Comparison of ENCODE assay signal across 21 cellular contexts in genomic region chr7:22190736-22191135, GRCh38.
A peak's percentile ranks its signal among the peaks of the same experiment; 100 is the strongest.
DNase-seq lines count a peak whose midpoint lies in the region; ATAC-seq and TF ChIP-seq lines count a peak whose summit lies in the region.
"Had no signal": no experiment of that assay in that cellular context is flagged by ENCODE, and none has a peak within 500 bp of the region (broad histone marks: within the 10 kb centered on the region; RNA-seq: fewer than 3 reads in every experiment).

No MANE protein-coding gene starts in this region.

- H3K36me3 ChIP-seq in parathyroid adenoma (ENCODE audit: control insufficient read depth, insufficient read depth, low read length) (no peaks in the 10 kb centered on the region), upper lobe of right lung (peaks cover 92% of the 10 kb centered on the region)

- H3K4me1 Mint-ChIP-seq in brain: peaks cover 68% of the 10 kb centered on the region

- peaks cover 9% of the 10 kb centered on the region for H3K4me1 ChIP-seq in parathyroid adenoma
- H3K4me1 ChIP-seq in upper lobe of right lung: peaks cover 10% of the 10 kb centered on the region
- H3K4me1 ChIP-seq: Caco-2 had no signal

- H3K36me3 Mint-ChIP-seq in brain: peaks cover 13% of the 10 kb centered on the region

- no peak overlapping the region for H2AFZ ChIP-seq in parathyroid adenoma

- no peak for TF ChIP-seq CTCF in brain (conservative IDR thresholded peaks at IDR 0.05)
- no peak for TF ChIP-seq CTCF in parathyroid adenoma (IDR thresholded peaks at IDR 0.05)
- no peak for TF ChIP-seq CTCF in upper lobe of right lung (IDR thresholded peaks at IDR 0.05)

- DNase-seq in DMS 273 treated with DMSO at 0.1 percent for 48 hours (lab: John Stamatoyannopoulos, UW): peak; percentile 99
- peak; percentile 89 for DNase-seq in NCI-H524 treated with DMSO at 0.1 percent for 48 hours (lab: John Stamatoyannopoulos, UW)
- DNase-seq in upper lobe of right lung: no peak
- no peak for DNase-seq in midbrain (lab: John Stamatoyannopoulos, UW)
- DNase-seq: BE2C; Caco-2; CD4-positive, alpha-beta T cell; DMS53; EL; NCI-H1105 treated with DMSO at 0.1 percent for 48 hours; NCI-H1930; NCI-H446 treated with DMSO at 0.1 percent for 48 hours; NCI-H774; SHP77 had no signal

- H3K4me3 ChIP-seq in parathyroid adenoma (ENCODE audit: low read depth, low read length) (peak overlapping the region; percentile 69), upper lobe of right lung (no peak overlapping the region)
- H3K4me3 ChIP-seq: GM12878, K562 had no signal

- H3K79me2 ChIP-seq in parathyroid adenoma: peaks cover 85% of the 10 kb centered on the region

- H3K4me3 Mint-ChIP-seq in brain: peak overlapping the region in 4 of 5 experiments; percentile 17 to 75 (median 61)
- H3K4me3 Mint-ChIP-seq: CD4-positive, alpha-beta T cell had no signal

- H3K27ac ChIP-seq in parathyroid adenoma: peak overlapping the region; percentile 94
- no peak overlapping the region for H3K27ac ChIP-seq in upper lobe of right lung

- intact Hi-C loops in upper lobe of right lung (cut with DNase I): no loop called here

- H3K9ac ChIP-seq in parathyroid adenoma: peak overlapping the region; percentile 64
- H3K9ac ChIP-seq: SK-N-SH had no signal

- ATAC-seq in HG02610 (IDR thresholded peaks at IDR 0.05; ENCODE audit: unreplicated experiment) (no peak), upper lobe of right lung (no peak), HG03565 (IDR thresholded peaks at IDR 0.05; ENCODE audit: unreplicated experiment) (no peak)
- ATAC-seq: GM12878, K562 had no signal

- H3K9me3 Mint-ChIP-seq in brain: no peaks in the 10 kb centered on the region
- H3K9me3 Mint-ChIP-seq: CD4-positive, alpha-beta T cell had no signal

- H3K9me3 ChIP-seq in parathyroid adenoma (ENCODE audit: control insufficient read depth, low read length) (no peaks in the 10 kb centered on the region), upper lobe of right lung (no peaks in the 10 kb centered on the region)
- H3K9me3 ChIP-seq: BE2C, Caco-2, SK-N-SH had no signal

- peak overlapping the region; percentile 72 for H3K4me2 ChIP-seq in parathyroid adenoma (ENCODE audit: low read length)
- H3K4me2 ChIP-seq: SK-N-SH had no signal

- H3K27me3 Mint-ChIP-seq in brain: peaks cover 3% of the 10 kb centered on the region
- H3K27me3 Mint-ChIP-seq: CD4-positive, alpha-beta T cell had no signal

- H3K27ac Mint-ChIP-seq in brain: peak overlapping the region in 1 of 5 experiments; percentile 54
- H3K27ac Mint-ChIP-seq: CD4-positive, alpha-beta T cell had no signal

- H3K27me3 ChIP-seq in parathyroid adenoma (ENCODE audit: control insufficient read depth, insufficient read depth, low read length): no peaks in the 10 kb centered on the region
- no peaks in the 10 kb centered on the region for H3K27me3 ChIP-seq in upper lobe of right lung
- H3K27me3 ChIP-seq: BE2C had no signal

Comparison
In these comparisons a context has a peak if more than half of its experiments do, and no peak if none do; other contexts are left out.
1. DNase-seq: peak in DMS 273 treated with DMSO at 0.1 percent for 48 hours (single experiment) and NCI-H524 treated with DMSO at 0.1 percent for 48 hours (single experiment); none in upper lobe of right lung (single experiment) and midbrain (single experiment).